In genomic region chr6:144745434-144745833, GRCh38 we compare ENCODE assay signal across 1 cellular context.
TF ChIP-seq lines count a peak whose summit lies in the region.

No MANE protein-coding gene starts in this region.

TF ChIP-seq in GM23338, 12 proteins besides CTCF, POLR2A, EP300 and RAD21 (continued from another document):
- TF ChIP-seq ZNF462 (CRISPR knock-in tag; IDR thresholded peaks at IDR 0.05) (no peak), ZNF114 (CRISPR knock-in tag; IDR thresholded peaks at IDR 0.05) (no peak)
